Comparison of ENCODE assay signal across 8 cellular contexts in the genomic region with DNA sequence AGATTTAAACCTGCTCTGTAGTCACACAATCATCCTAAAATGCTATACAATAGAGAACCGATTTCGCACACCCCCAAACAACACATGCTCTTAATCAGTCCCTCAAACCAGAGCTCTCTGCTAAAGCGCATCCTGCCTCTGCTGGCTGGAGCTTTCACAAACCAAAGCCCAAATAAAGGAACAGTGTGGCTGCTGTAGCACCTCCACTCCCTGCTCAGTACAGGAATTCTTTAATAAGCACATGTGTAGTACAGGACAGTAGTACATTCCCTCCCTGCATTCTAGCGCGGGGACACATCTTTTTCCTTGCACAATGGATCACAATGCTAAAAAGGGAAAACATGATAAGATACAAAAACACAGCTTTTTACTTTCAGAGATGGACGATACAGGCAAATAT.
DNase-seq lines count a peak whose midpoint lies in the region; ATAC-seq and TF ChIP-seq lines count a peak whose summit lies in the region.

No MANE protein-coding gene starts in this region.

- DNase-seq in EH (ENCODE audit: low read depth) (peak; percentile 27), SW480 (ENCODE audit: low spot score) (peak; percentile 25), left cardiac atrium (no peak), psoas muscle (no peak), DMS53 treated with DMSO at 0.1 percent for 48 hours (lab: John Stamatoyannopoulos, UW; ENCODE audit: unreplicated experiment) (no peak), RKO (ENCODE audit: low spot score) (no peak), HT-29 (ENCODE audit: low spot score) (no peak)

- intact Hi-C loops in left cardiac atrium (cut with DNase I), result no loop called here
- intact Hi-C loops in psoas muscle (cut with DNase I), result loop anchor here in 1 of 2 donors (5.0 kb wide), 1 partner anchor 52 kb away; no protein-coding TSS in a partner anchor

- H3K27me3 ChIP-seq in psoas muscle (ENCODE audit: insufficient read depth in 3 of 3, low read length in 2 of 3), result no peaks in the 10 kb centered on the region

- H3K9me3 ChIP-seq in psoas muscle, result no peaks in the 10 kb centered on the region

- WGBS in psoas muscle, 3 donors, result 17 to 23% (median 20%) methylated on average over 6 of the region's 6 CpGs

- ATAC-seq in left cardiac atrium, result peak; percentile 57 to 62
- peak; percentile 36 to 75 (median 53) for ATAC-seq in psoas muscle
- ATAC-seq in GM21825 (IDR thresholded peaks at IDR 0.05; ENCODE audit: unreplicated experiment), result no peak

- TF ChIP-seq CTCF in psoas muscle (IDR thresholded peaks at IDR 0.05), result no peak

- H3K27ac ChIP-seq in psoas muscle, result peak overlapping the region; percentile 55

- H3K36me3 ChIP-seq in psoas muscle (ENCODE audit: insufficient read depth in 1 of 2, low read depth in 1 of 2), result no peaks in the 10 kb centered on the region

- peaks cover 15% of the 10 kb centered on the region for H3K4me1 ChIP-seq in psoas muscle

- H3K4me3 ChIP-seq in psoas muscle, result peak overlapping the region; percentile 68

Comparison
In these comparisons a context has a peak if more than half of its experiments do, and no peak if none do; other contexts are left out.
1. DNase-seq: peak in EH (single experiment) and SW480 (single experiment); none in left cardiac atrium (single experiment), psoas muscle (0 of 2), DMS53 treated with DMSO at 0.1 percent for 48 hours (single experiment), RKO (single experiment) and HT-29 (single experiment).